Comparison of ENCODE assay signal across 8 cellular contexts in the genomic region with DNA sequence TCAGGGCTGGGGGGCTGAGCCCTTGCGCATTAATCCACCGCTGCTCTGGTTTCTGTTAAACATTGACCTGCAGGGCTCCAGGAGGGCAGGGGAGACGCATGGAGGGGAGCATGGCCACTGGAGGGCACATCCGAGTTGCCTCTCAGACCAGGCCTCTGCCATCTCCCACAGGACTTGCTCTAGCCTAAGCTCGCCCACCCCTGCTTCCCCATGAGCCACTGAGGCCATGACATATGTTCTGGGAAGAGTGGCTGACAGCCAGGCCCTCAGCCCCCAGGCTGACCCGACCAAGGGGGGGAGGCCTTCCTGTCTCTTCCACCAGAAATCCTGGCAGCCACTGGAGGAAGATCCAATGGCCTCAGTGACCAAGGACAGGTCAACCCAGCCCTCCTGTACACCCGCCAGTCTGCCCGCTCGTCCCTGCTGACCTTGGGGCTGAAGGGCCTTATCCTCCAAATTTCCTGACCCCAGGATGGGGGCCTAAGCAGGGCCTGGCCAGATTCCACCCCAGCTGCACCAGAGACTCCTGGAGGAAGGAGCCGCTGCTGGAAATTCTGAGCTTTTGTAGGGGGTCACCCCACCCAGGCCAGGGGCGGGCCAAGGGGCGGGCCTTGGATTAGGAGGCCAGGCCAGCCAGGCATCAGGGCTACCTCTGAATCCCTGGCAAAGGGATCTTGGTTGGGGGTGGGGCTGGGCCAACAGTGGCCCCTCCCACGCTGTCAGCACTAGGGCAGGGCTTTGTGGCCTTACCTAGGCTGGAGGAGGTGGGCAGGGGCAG. TPM values are rescaled to one million over a fixed set of nuclear protein-coding genes. Genes with fewer than 3 reads are reported as not detected.
DNase-seq lines count a peak whose midpoint lies in the region; ATAC-seq and TF ChIP-seq lines count a peak whose summit lies in the region.

A gene with protein sequence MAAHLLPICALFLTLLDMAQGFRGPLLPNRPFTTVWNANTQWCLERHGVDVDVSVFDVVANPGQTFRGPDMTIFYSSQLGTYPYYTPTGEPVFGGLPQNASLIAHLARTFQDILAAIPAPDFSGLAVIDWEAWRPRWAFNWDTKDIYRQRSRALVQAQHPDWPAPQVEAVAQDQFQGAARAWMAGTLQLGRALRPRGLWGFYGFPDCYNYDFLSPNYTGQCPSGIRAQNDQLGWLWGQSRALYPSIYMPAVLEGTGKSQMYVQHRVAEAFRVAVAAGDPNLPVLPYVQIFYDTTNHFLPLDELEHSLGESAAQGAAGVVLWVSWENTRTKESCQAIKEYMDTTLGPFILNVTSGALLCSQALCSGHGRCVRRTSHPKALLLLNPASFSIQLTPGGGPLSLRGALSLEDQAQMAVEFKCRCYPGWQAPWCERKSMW (minus strand): TSS at position 537 of the 778 bp plus-strand sequence. CDS start 618 bp downstream, outside the sequence.

- TF ChIP-seq CTCF in HL-60 (IDR thresholded peaks at IDR 0.05; ENCODE audit: insufficient read depth, low read length) (peak; percentile 2), brain microvascular endothelial cell (IDR thresholded peaks at IDR 0.05; ENCODE audit: low read depth, low read length, missing control alignments) (peak; percentile 26), sigmoid colon (IDR thresholded peaks at IDR 0.05) (no peak), foreskin fibroblast (IDR thresholded peaks at IDR 0.05; ENCODE audit: low read depth, low read length) (no peak)

- H3K27me3 ChIP-seq in HL-60 (ENCODE audit: insufficient read depth, poor library complexity, severe bottlenecking) (no peaks in the 10 kb centered on the region), brain microvascular endothelial cell (replicated peaks) (no peaks in the 10 kb centered on the region), iPS-15b (ENCODE audit: control insufficient read depth, insufficient read depth, low read length) (no peaks in the 10 kb centered on the region), sigmoid colon (no peaks in the 10 kb centered on the region)

- H3K4me1 ChIP-seq in iPS-15b (ENCODE audit: control insufficient read depth, insufficient read depth, low read length) (peaks cover 3% of the 10 kb centered on the region), sigmoid colon (peaks cover 4 to 38% (median 37%) of the 10 kb centered on the region in 4 donors)

- no peak within 1 kb of the TSS for H3K4me3 ChIP-seq in HL-60 (replicated peaks; ENCODE audit: insufficient read depth, low read length)
- H3K4me3 ChIP-seq in brain microvascular endothelial cell (ENCODE audit: low read depth, low read length) = no peak within 1 kb of the TSS
- H3K4me3 ChIP-seq in iPS-15b (ENCODE audit: low read depth, low read length) = no peak within 1 kb of the TSS
- H3K4me3 ChIP-seq in sigmoid colon = peak within 1 kb of the TSS in 1 of 4 donors; percentile 14
- H3K4me3 ChIP-seq in foreskin fibroblast (ENCODE audit: low read depth in 1 of 2, low read length in 2 of 2) = no peak within 1 kb of the TSS

- intact Hi-C loops in sigmoid colon (cut with DNase I) = no loop called here

- H3K27ac ChIP-seq in HL-60 (replicated peaks) (no peak within 1 kb of the TSS), brain microvascular endothelial cell (no peak within 1 kb of the TSS), sigmoid colon (peak within 1 kb of the TSS; percentile 48 to 72 (median 58))

- TF ChIP-seq EP300 in sigmoid colon (IDR thresholded peaks at IDR 0.05) = no peak

- no peaks in the 10 kb centered on the region for H3K9me3 ChIP-seq in iPS-15b (ENCODE audit: control insufficient read depth, insufficient read depth, low read length)
- H3K9me3 ChIP-seq in sigmoid colon = no peaks in the 10 kb centered on the region

- no peak for ATAC-seq in GM18511 (IDR thresholded peaks at IDR 0.05; ENCODE audit: unreplicated experiment)

- TF ChIP-seq POLR2A in sigmoid colon (IDR thresholded peaks at IDR 0.05) = no peak

- DNase-seq in HL-60 (ENCODE audit: low read depth in 1 of 2, low spot score in 1 of 2) (no peak), brain microvascular endothelial cell (no peak), sigmoid colon (peak; percentile 83), foreskin fibroblast (no peak)
- DNase-seq in activated CD4-positive, alpha-beta T cell treated with anti-CD3 and anti-CD28 coated beads, Interleukin-2, amount 50 U/mL, for 1 hour = no peak
- no peak for DNase-seq in activated CD4-positive, alpha-beta T cell treated with anti-CD3 and anti-CD28 coated beads for 48 hours

- WGBS in sigmoid colon, 2 donors = 38 to 69% methylated on average over 13 of the region's 13 CpGs

- H3K9ac ChIP-seq in iPS-15b (ENCODE audit: low read depth, low read length) = peak within 1 kb of the TSS; percentile 47

- H3K36me3 ChIP-seq in brain microvascular endothelial cell (replicated peaks) (no peaks in the 10 kb centered on the region), iPS-15b (ENCODE audit: control insufficient read depth, insufficient read depth, low read length) (no peaks in the 10 kb centered on the region), sigmoid colon (no peaks in the 10 kb centered on the region)

- in situ Hi-C loops in brain microvascular endothelial cell (cut with HindIII; ENCODE audit: low pct_ligation_motif_present, low sequenced_read_pairs) = no loop called here

RNA-seq across cellular contexts. Expression of the gene that starts here (rescaled TPM):
- 1 to 10 TPM; 3.5 to 7.2 (median 4.2) TPM for total RNA-seq in sigmoid colon
- polyA plus RNA-seq in sigmoid colon = 10 to 100 TPM in 1 of 3 donors, 1 to 10 TPM in 2; 2.4 to 15.1 (median 9.5) TPM

Comparison
In these comparisons a context has a peak if more than half of its experiments do, and no peak if none do; other contexts are left out.
1. H3K27ac ChIP-seq: peak in sigmoid colon (4 of 4); none in HL-60 (single experiment) and brain microvascular endothelial cell (single experiment).
2. CTCF ChIP-seq: peak in HL-60 (single experiment) and brain microvascular endothelial cell (single experiment); none in sigmoid colon (0 of 4) and foreskin fibroblast (single experiment).